ENCODE assay signal across 10 cellular contexts in the genomic region with DNA sequence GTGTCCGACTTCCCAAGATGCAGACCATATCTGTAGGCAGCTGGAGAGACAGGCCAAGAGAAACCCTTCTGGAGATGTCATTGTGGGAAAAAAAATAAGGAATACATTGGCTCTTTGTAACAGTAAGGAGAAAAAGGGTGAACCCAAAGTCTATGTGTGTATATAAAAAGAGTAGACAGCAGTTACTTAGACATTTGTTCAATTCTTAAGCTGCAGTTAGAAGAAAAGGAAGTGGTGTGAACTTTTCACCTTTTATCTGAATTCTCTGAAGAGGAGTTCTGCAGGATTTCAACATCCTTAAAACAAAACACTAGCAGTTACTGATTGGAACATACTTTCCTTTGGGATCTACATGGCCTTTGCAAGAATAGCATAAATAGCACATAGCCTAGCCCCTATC. TPM values are rescaled to one million over a fixed set of nuclear protein-coding genes. Genes with fewer than 3 reads are reported as not detected.
DNase-seq lines count a peak whose midpoint lies in the region; ATAC-seq and TF ChIP-seq lines count a peak whose summit lies in the region.
"Had no signal": no experiment of that assay in that cellular context is flagged by ENCODE, and none has a peak within 500 bp of the region (broad histone marks: within the 10 kb centered on the region; RNA-seq: fewer than 3 reads in every experiment).

No MANE protein-coding gene starts in this region.

- peaks cover 68% of the 10 kb centered on the region for H3K79me2 ChIP-seq in OCI-LY1 (ENCODE audit: insufficient read depth, low read length)

- no peak for TF ChIP-seq CTCF in OCI-LY1 (IDR thresholded peaks at IDR 0.05; ENCODE audit: low read length)

- peak overlapping the region; percentile 61 for H3K4me3 ChIP-seq in OCI-LY1 (ENCODE audit: low read depth, low read length, poor library complexity, severe bottlenecking)

- ATAC-seq in GM18861 (IDR thresholded peaks at IDR 0.05; ENCODE audit: unreplicated experiment) (no peak), GM21619 (IDR thresholded peaks at IDR 0.05; ENCODE audit: unreplicated experiment) (no peak)
- ATAC-seq: activated CD4-positive, CD25-positive, alpha-beta regulatory T cell treated with anti-CD3 and anti-CD28 coated beads, Interleukin-2, amount 50 U/mL, for 24 hours had no signal

- peaks cover 98% of the 10 kb centered on the region for H3K4me1 ChIP-seq in OCI-LY1 (ENCODE audit: insufficient read depth, low read length, severe bottlenecking)

- H3K4me2 ChIP-seq in OCI-LY1 (ENCODE audit: low read length), result peak overlapping the region; percentile 97

- 0 out of 2 replicates have a peak, but pooled peaks cover 6% of the 10 kb centered on the region for H3F3A ChIP-seq in OCI-LY1 (ENCODE audit: insufficient read depth, low read length)

- H3K27me3 ChIP-seq in OCI-LY1 (ENCODE audit: insufficient read depth, low read length), result no peaks in the 10 kb centered on the region

- peaks cover 23% of the 10 kb centered on the region for H3K36me3 ChIP-seq in OCI-LY1 (ENCODE audit: insufficient read depth, low read length)

- H4K20me1 ChIP-seq in OCI-LY1 (ENCODE audit: insufficient read depth, low read length), result no peaks in the 10 kb centered on the region

- no peaks in the 10 kb centered on the region for H3K9me2 ChIP-seq in OCI-LY1 (ENCODE audit: low read depth, low read length)

- peak overlapping the region; percentile 97 for H3K27ac ChIP-seq in OCI-LY1 (ENCODE audit: low read depth, low read length, poor library complexity, severe bottlenecking)

- no peak overlapping the region for H2AFZ ChIP-seq in OCI-LY1 (ENCODE audit: low read length)

- DNase-seq in GF-D8 (lab: John Stamatoyannopoulos, UW) (peak; percentile 82), dermis blood vessel endothelial cell (peak; percentile 28), renal cortical epithelial cell (ENCODE audit: low read depth) (peak; percentile 16), UCSD-AML1 (lab: John Stamatoyannopoulos, UW; ENCODE audit: unreplicated experiment) (no peak)
- no peak for DNase-seq in stimulated activated CD4-positive, alpha-beta T cell treated with anti-CD3 and anti-CD28 coated beads, Interleukin-12 subunit alpha, Interleukin-12 subunit beta, amount 100 ng/mL, for 4 hours
- DNase-seq: NCI-H2029 treated with DMSO at 0.1 percent for 48 hours had no signal

- H3K9me3 ChIP-seq in OCI-LY1 (ENCODE audit: low read length), result no peaks in the 10 kb centered on the region

- H3K9ac ChIP-seq in OCI-LY1 (ENCODE audit: low read length), result peak overlapping the region; percentile 80; the same call in 1 of the 2 replicates

RNA-seq across cellular contexts. Expression of a gene that starts 21.7 kb away (rescaled TPM):
- total RNA-seq in dermis blood vessel endothelial cell (15.5 and 25.4 TPM in 2 replicates), renal cortical epithelial cell (3.1 and 6.0 TPM in 2 replicates)

RNA-seq across cellular contexts. Expression of a gene that starts 34.5 kb away (rescaled TPM):
- total RNA-seq in dermis blood vessel endothelial cell, result 56.9 and 58.9 TPM in 2 replicates
- total RNA-seq in renal cortical epithelial cell, result 34.9 and 65.8 TPM in 2 replicates

RNA-seq across cellular contexts. Expression of a gene that starts 46.2 kb away (rescaled TPM):
- total RNA-seq in dermis blood vessel endothelial cell, result 88.0 and 133 TPM in 2 replicates
- 21.0 and 47.6 TPM in 2 replicates for total RNA-seq in renal cortical epithelial cell

Comparison
In these comparisons a context has a peak if more than half of its experiments do, and no peak if none do; other contexts are left out.
1. DNase-seq: peak in GF-D8 (single experiment), dermis blood vessel endothelial cell (single experiment) and renal cortical epithelial cell (single experiment); none in UCSD-AML1 (single experiment) and stimulated activated CD4-positive, alpha-beta T cell treated with anti-CD3 and anti-CD28 coated beads, Interleukin-12 subunit alpha, Interleukin-12 subunit beta, amount 100 ng/mL, for 4 hours (single experiment).